Comparison of ENCODE assay signal across 1 cellular context in the genomic region with DNA sequence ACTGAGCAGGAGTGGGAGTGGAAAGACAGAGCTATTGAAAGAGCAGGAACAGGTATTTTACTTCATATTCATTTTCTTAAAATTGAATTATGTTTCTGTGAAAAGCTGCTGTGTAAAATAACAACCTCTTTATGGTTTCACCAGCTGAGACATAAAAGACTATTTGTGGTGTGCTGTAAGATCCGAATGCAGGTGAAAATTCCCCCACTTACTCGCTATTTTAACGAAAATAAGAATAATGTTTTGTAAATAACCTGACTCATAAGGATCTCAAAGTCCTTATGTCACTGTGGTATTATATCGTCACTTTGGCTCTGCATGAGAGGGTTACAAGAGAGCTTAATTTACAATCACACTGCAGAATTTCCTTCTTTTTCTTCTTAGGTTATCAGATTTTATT.
TF ChIP-seq lines count a peak whose summit lies in the region.

No MANE protein-coding gene starts in this region.

TF ChIP-seq in GM23338, 12 proteins besides CTCF, POLR2A, EP300 and RAD21 (continued from another document):
- TF ChIP-seq NANOG (IDR thresholded peaks at IDR 0.05; ENCODE audit: borderline replicate concordance) (no peak), JUNB (IDR thresholded peaks at IDR 0.05; ENCODE audit: unreplicated experiment) (no peak)
